In the genomic region with DNA sequence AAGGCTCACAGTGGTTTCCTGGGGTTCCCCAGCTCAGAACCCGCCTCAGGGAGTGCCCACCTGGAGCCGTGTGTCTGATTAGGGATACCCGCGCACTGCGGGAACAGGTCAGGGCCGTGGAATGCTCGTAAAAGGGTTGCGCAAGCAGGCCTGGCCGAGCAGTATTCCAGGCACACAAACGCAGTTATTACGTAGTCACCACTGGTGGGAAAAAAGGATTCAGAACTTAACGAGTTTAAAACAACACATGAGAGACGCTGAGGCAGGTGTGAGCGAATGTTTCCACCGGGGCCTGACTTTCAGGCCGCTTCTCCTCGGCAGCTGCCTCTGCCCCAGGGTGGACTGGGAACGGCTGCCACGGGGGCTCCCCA, we compare ENCODE assay signal across 11 cellular contexts. TPM values are rescaled to one million over a fixed set of nuclear protein-coding genes. Genes with fewer than 3 reads are reported as not detected.
A peak's percentile ranks its signal among the peaks of the same experiment; 100 is the strongest.
DNase-seq lines count a peak whose midpoint lies in the region; ATAC-seq and TF ChIP-seq lines count a peak whose summit lies in the region.
"Had no signal": no experiment of that assay in that cellular context is flagged by ENCODE, and none has a peak within 500 bp of the region (broad histone marks: within the 10 kb centered on the region; RNA-seq: fewer than 3 reads in every experiment).

No MANE protein-coding gene starts in this region.

- H3K36me3 Mint-ChIP-seq in activated T-helper 2 cell treated with anti-CD3 and anti-CD28 coated beads, Interferon-gamma antibody, Interleukin-2, Interleukin-4, amounts not matched to agents 10 μg/mL and 5 μg/mL and 100 μg/mL, durations not matched to agents 14 hours and 24 hours and 36 hours (ENCODE audit: low read depth): no peaks in the 10 kb centered on the region
- H3K36me3 Mint-ChIP-seq: type B pancreatic cell had no signal

- H3K4me1 ChIP-seq in Loucy (ENCODE audit: insufficient read depth, low read length, poor library complexity, severe bottlenecking) (peaks cover 28% of the 10 kb centered on the region), osteoblast (ENCODE audit: insufficient read depth, low read length) (peaks cover 11% of the 10 kb centered on the region)

- no peak overlapping the region for H3K4me3 Mint-ChIP-seq in activated T-helper 2 cell treated with anti-CD3 and anti-CD28 coated beads, Interferon-gamma antibody, Interleukin-2, Interleukin-4, amounts not matched to agents 10 μg/mL and 5 μg/mL and 100 μg/mL, durations not matched to agents 14 hours and 24 hours and 36 hours (ENCODE audit: low read depth)
- H3K4me3 Mint-ChIP-seq: activated CD4-positive, alpha-beta T cell treated with anti-CD3 and anti-CD28 coated beads, Interleukin-2, amount 10 ng/mL, durations not matched to agents 24 days and 14 days; type B pancreatic cell had no signal

- H3K79me2 ChIP-seq in Loucy (ENCODE audit: insufficient read depth, low read length): no peaks in the 10 kb centered on the region
- H3K79me2 ChIP-seq in osteoblast (ENCODE audit: insufficient read depth, low read length): no peaks in the 10 kb centered on the region

- H2AFZ ChIP-seq in Loucy (ENCODE audit: low read length) (no peak overlapping the region), osteoblast (ENCODE audit: low read length) (no peak overlapping the region)

- no peak overlapping the region for H3K9ac ChIP-seq in Loucy (ENCODE audit: low read depth, low read length, poor library complexity, severe bottlenecking)

- ATAC-seq in GM21367 (IDR thresholded peaks at IDR 0.05; ENCODE audit: unreplicated experiment): no peak

- in situ Hi-C loops in Caki2 (cut with HindIII; ENCODE audit: low pct_unique_long_range_greater_than_20kb, low sequenced_read_pairs): no loop called here

- H4K20me1 ChIP-seq in Loucy (ENCODE audit: insufficient read depth, low read length, poor library complexity, severe bottlenecking) (no peaks in the 10 kb centered on the region), osteoblast (ENCODE audit: insufficient read depth, low read length) (peaks cover 3% of the 10 kb centered on the region)

- no peak overlapping the region for H3K4me3 ChIP-seq in Loucy (ENCODE audit: low read length, poor library complexity, severe bottlenecking)
- no peak overlapping the region for H3K4me3 ChIP-seq in choroid plexus epithelial cell (ENCODE audit: low read depth, low read length)
- H3K4me3 ChIP-seq in osteoblast (ENCODE audit: insufficient read depth, low read length): no peak overlapping the region

- H3K27me3 ChIP-seq in Loucy (ENCODE audit: insufficient read depth, low read length, poor library complexity, severe bottlenecking) (no peaks in the 10 kb centered on the region), osteoblast (ENCODE audit: insufficient read depth, low read length) (peaks cover 13% of the 10 kb centered on the region)

- no peak overlapping the region for H3K27ac ChIP-seq in osteoblast (ENCODE audit: low read depth, low read length)

- H3K36me3 ChIP-seq in Loucy (ENCODE audit: insufficient read depth, low read length) (no peaks in the 10 kb centered on the region), osteoblast (ENCODE audit: insufficient read depth, low read length) (no peaks in the 10 kb centered on the region)

- intact Hi-C loops in activated T-helper 2 cell treated with anti-CD3 and anti-CD28 coated beads, Interferon-gamma antibody, Interleukin-2, Interleukin-4, amounts not matched to agents 10 μg/mL and 5 μg/mL and 100 μg/mL, durations not matched to agents 14 hours and 24 hours and 36 hours (cut with micrococcal nuclease): no loop called here

- no peaks in the 10 kb centered on the region for H3K9me2 ChIP-seq in Loucy (replicated peaks; ENCODE audit: low read depth, low read length)

- H3K9me3 ChIP-seq in Loucy (ENCODE audit: insufficient read depth, low read depth, low read length) (no peaks in the 10 kb centered on the region), osteoblast (ENCODE audit: low read depth, low read length) (no peaks in the 10 kb centered on the region)

- H3K9me3 Mint-ChIP-seq in activated T-helper 2 cell treated with anti-CD3 and anti-CD28 coated beads, Interferon-gamma antibody, Interleukin-2, Interleukin-4, amounts not matched to agents 10 μg/mL and 5 μg/mL and 100 μg/mL, durations not matched to agents 14 hours and 24 hours and 36 hours: no peaks in the 10 kb centered on the region
- H3K9me3 Mint-ChIP-seq: activated CD4-positive, alpha-beta T cell treated with anti-CD3 and anti-CD28 coated beads, Interleukin-2, amount 10 ng/mL, durations not matched to agents 24 days and 14 days; type B pancreatic cell had no signal

- H3F3A ChIP-seq in Loucy (ENCODE audit: low read depth): no peaks in the 10 kb centered on the region

- no peaks in the 10 kb centered on the region for H3K27me3 Mint-ChIP-seq in activated T-helper 2 cell treated with anti-CD3 and anti-CD28 coated beads, Interferon-gamma antibody, Interleukin-2, Interleukin-4, amounts not matched to agents 10 μg/mL and 5 μg/mL and 100 μg/mL, durations not matched to agents 14 hours and 24 hours and 36 hours (ENCODE audit: low read depth)
- H3K27me3 Mint-ChIP-seq: activated CD4-positive, alpha-beta T cell treated with anti-CD3 and anti-CD28 coated beads, Interleukin-2, amount 10 ng/mL, durations not matched to agents 24 days and 14 days had no signal

- no peaks in the 10 kb centered on the region for H3K4me1 Mint-ChIP-seq in activated T-helper 2 cell treated with anti-CD3 and anti-CD28 coated beads, Interferon-gamma antibody, Interleukin-2, Interleukin-4, amounts not matched to agents 10 μg/mL and 5 μg/mL and 100 μg/mL, durations not matched to agents 14 hours and 24 hours and 36 hours (ENCODE audit: low read depth)

- H3K4me2 ChIP-seq in Loucy (ENCODE audit: low read depth, low read length, poor library complexity, severe bottlenecking) (peak overlapping the region; percentile 4), osteoblast (ENCODE audit: insufficient read depth, low read length) (no peak overlapping the region)

- DNase-seq in Caki2 (ENCODE audit: low read depth) (peak; percentile 47), choroid plexus epithelial cell (ENCODE audit: low read depth) (peak; percentile 36), osteoblast (ENCODE audit: insufficient read length, low spot score, missing footprints) (peak; percentile 98), COLO829 (ENCODE audit: low spot score) (no peak), NCI-H2107 (lab: John Stamatoyannopoulos, UW) (no peak)
- DNase-seq in activated T-helper 2 cell treated with anti-CD3 and anti-CD28 coated beads, Interferon-gamma antibody, Interleukin-2, Interleukin-4, amounts not matched to agents 10 μg/mL and 5 μg/mL and 100 μg/mL, durations not matched to agents 14 hours and 24 hours and 36 hours (ENCODE audit: low spot score): no peak
- DNase-seq: activated CD4-positive, alpha-beta T cell treated with anti-CD3 and anti-CD28 coated beads, Interleukin-2, amount 10 ng/mL, durations not matched to agents 24 days and 14 days; Kasumi-1 had no signal

- H3K27ac Mint-ChIP-seq in activated T-helper 2 cell treated with anti-CD3 and anti-CD28 coated beads, Interferon-gamma antibody, Interleukin-2, Interleukin-4, amounts not matched to agents 10 μg/mL and 5 μg/mL and 100 μg/mL, durations not matched to agents 14 hours and 24 hours and 36 hours: no peak overlapping the region
- H3K27ac Mint-ChIP-seq: activated CD4-positive, alpha-beta T cell treated with anti-CD3 and anti-CD28 coated beads, Interleukin-2, amount 10 ng/mL, durations not matched to agents 24 days and 14 days; type B pancreatic cell had no signal

- TF ChIP-seq CTCF in Loucy (conservative IDR thresholded peaks at IDR 0.05; ENCODE audit: low read length) (no peak), choroid plexus epithelial cell (conservative IDR thresholded peaks at IDR 0.05; ENCODE audit: low read depth, low read length) (no peak), osteoblast (IDR thresholded peaks at IDR 0.05; ENCODE audit: extremely low read depth, low read depth, low read length) (no peak)

RNA-seq across cellular contexts. Expression of a gene that starts 18.2 kb away (rescaled TPM):
- total RNA-seq in Caki2 (2014; rRNA removed; shearing (Covaris generic); ENCODE audit: low replicate concordance): 0.26 and 0.74 TPM in 2 replicates
- under 0.01 TPM in 1 of 2 replicates, not detected in the other for total RNA-seq in osteoblast
- total RNA-seq in activated T-helper 2 cell treated with anti-CD3 and anti-CD28 coated beads, Interferon-gamma antibody, Interleukin-2, Interleukin-4, amounts not matched to agents 10 μg/mL and 5 μg/mL and 100 μg/mL, durations not matched to agents 14 hours and 24 hours and 36 hours: 2.6 and 2.8 TPM in 2 replicates

RNA-seq across cellular contexts. Expression of a gene that starts 32.1 kb away (rescaled TPM):
- 21.1 and 34.6 TPM in 2 replicates for total RNA-seq in Caki2 (2014; rRNA removed; shearing (Covaris generic); ENCODE audit: low replicate concordance)
- total RNA-seq in osteoblast: 15.2 and 18.6 TPM in 2 replicates
- total RNA-seq in activated T-helper 2 cell treated with anti-CD3 and anti-CD28 coated beads, Interferon-gamma antibody, Interleukin-2, Interleukin-4, amounts not matched to agents 10 μg/mL and 5 μg/mL and 100 μg/mL, durations not matched to agents 14 hours and 24 hours and 36 hours: 49.1 and 52.2 TPM in 2 replicates

RNA-seq across cellular contexts. Expression of a gene that starts 35.8 kb away (rescaled TPM):
- total RNA-seq in Caki2 (2014; rRNA removed; shearing (Covaris generic); ENCODE audit: low replicate concordance): not detected in 2 replicates
- total RNA-seq in osteoblast: not detected in 2 replicates
- total RNA-seq in activated T-helper 2 cell treated with anti-CD3 and anti-CD28 coated beads, Interferon-gamma antibody, Interleukin-2, Interleukin-4, amounts not matched to agents 10 μg/mL and 5 μg/mL and 100 μg/mL, durations not matched to agents 14 hours and 24 hours and 36 hours: not detected in 2 replicates
- total RNA-seq: activated CD4-positive, alpha-beta T cell treated with anti-CD3 and anti-CD28 coated beads, Interleukin-2, amount 10 ng/mL, durations not matched to agents 24 days and 14 days had no signal

Comparison
In these comparisons a context has a peak if more than half of its experiments do, and no peak if none do; other contexts are left out.
1. DNase-seq: peak in Caki2 (single experiment), choroid plexus epithelial cell (single experiment) and osteoblast (single experiment); none in activated T-helper 2 cell treated with anti-CD3 and anti-CD28 coated beads, Interferon-gamma antibody, Interleukin-2, Interleukin-4, amounts not matched to agents 10 μg/mL and 5 μg/mL and 100 μg/mL, durations not matched to agents 14 hours and 24 hours and 36 hours (single experiment), COLO829 (single experiment) and NCI-H2107 (single experiment).